In the genomic region with DNA sequence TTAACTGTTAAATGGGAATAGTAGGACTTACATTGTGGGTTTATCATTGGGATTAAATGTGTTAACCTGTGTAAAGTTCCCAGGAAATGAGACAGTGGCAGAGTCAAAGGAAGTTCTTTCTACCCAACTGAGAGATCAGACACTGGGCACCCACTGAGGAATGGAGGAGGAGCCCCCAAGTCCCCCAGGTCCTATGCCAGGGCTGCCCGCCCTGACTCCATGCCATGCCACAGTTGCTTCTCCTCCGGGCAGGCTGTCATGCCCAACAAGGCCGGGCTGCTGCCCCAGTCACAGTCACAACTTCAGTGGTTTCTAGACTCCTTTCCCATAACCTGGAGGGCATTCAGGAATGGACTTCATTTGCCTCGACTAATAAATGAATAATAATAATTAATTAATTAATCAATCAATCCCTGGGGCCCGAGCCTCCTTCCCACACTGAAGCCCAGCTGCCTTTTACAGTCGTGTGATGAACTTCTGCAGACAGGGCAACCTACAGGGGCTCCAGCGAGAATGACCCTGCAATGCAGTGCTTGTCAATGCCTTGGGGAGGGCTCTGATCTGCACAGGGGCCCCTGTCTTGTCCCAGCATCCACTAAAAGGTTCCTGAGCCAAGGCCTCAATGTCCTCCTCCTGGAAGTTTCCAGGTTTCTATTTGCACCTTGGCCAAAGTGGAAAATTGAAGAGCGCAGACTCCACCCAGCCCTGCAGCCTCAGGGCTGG, we compare ENCODE assay signal across 1 cellular context.
TF ChIP-seq lines count a peak whose summit lies in the region.

No MANE protein-coding gene starts in this region.

TF ChIP-seq in SK-N-SH treated with all-trans-retinoic acid at 6 μM for 48 hours, 23 proteins besides CTCF, POLR2A, EP300 and RAD21 (continued from another document):
- TF ChIP-seq GLIS3 (CRISPR knock-in tag; IDR thresholded peaks at IDR 0.05), result no peak
- TF ChIP-seq BACH2 (CRISPR knock-in tag; IDR thresholded peaks at IDR 0.05; ENCODE audit: borderline replicate concordance), result no peak
- TF ChIP-seq, protein P1, sequence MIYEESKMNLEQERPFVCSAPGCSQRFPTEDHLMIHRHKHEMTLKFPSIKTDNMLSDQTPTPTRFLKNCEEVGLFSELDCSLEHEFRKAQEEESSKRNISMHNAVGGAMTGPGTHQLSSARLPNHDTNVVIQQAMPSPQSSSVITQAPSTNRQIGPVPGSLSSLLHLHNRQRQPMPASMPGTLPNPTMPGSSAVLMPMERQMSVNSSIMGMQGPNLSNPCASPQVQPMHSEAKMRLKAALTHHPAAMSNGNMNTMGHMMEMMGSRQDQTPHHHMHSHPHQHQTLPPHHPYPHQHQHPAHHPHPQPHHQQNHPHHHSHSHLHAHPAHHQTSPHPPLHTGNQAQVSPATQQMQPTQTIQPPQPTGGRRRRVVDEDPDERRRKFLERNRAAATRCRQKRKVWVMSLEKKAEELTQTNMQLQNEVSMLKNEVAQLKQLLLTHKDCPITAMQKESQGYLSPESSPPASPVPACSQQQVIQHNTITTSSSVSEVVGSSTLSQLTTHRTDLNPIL (CRISPR knock-in tag; IDR thresholded peaks at IDR 0.05; ENCODE audit: low read depth), result no peak
- TF ChIP-seq, protein P2, sequence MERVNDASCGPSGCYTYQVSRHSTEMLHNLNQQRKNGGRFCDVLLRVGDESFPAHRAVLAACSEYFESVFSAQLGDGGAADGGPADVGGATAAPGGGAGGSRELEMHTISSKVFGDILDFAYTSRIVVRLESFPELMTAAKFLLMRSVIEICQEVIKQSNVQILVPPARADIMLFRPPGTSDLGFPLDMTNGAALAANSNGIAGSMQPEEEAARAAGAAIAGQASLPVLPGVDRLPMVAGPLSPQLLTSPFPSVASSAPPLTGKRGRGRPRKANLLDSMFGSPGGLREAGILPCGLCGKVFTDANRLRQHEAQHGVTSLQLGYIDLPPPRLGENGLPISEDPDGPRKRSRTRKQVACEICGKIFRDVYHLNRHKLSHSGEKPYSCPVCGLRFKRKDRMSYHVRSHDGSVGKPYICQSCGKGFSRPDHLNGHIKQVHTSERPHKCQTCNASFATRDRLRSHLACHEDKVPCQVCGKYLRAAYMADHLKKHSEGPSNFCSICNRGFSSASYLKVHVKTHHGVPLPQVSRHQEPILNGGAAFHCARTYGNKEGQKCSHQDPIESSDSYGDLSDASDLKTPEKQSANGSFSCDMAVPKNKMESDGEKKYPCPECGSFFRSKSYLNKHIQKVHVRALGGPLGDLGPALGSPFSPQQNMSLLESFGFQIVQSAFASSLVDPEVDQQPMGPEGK (CRISPR knock-in tag; IDR thresholded peaks at IDR 0.05; ENCODE audit: borderline replicate concordance), result no peak
- TF ChIP-seq CSDC2 (CRISPR knock-in tag; IDR thresholded peaks at IDR 0.05), result no peak
- no peak for TF ChIP-seq ZNF8 (CRISPR knock-in tag; IDR thresholded peaks at IDR 0.05)
